Comparison of ENCODE assay signal across 1 cellular context in the genomic region with DNA sequence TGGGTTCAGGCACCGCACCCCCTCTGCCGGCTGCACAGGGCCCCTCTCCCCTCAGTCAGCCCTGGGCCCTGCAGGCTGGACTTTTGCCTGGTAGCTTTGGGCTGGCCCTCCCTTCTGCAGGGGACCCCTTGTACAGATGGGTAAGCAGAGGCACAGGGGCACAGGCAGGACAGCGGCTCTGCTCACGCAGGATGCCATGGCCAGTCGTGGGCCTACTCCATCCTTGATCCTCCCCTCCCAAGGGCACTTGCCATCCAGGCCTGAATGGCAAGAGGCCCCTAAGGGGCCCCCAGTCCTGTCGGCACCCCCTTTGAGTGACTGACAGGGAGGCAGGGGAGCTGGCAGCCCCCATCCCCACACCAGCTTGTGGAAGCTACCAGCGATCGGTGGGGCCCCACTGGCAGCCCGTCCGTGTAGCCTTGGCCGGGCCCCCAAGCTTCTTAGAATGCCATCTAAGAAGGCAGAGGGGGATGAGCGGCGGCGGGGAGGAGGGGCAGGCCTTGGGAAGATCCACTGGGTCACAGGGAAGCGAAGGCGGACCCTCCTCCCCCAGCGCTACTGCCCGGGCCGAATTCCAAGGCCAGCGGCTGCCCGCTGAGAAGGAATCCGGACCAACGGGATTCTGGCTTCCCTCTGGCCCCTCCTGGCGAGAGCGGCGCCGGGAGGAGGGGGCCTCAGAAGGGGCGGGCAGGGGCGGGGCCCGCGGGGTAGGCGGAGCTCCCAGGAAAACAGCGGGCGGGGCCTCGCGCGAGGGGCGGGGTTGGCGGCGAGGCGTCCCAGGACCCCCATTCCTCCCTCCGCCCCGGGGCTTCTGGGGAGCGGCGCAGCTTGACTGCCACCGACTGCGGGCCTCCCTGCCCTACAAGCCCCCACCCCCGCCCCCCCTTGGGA.
A peak's percentile ranks its signal among the peaks of the same experiment; 100 is the strongest.
TF ChIP-seq lines count a peak whose summit lies in the region.

No MANE protein-coding gene starts in this region.

TF ChIP-seq in endothelial cell of umbilical vein, 7 proteins besides CTCF, POLR2A, EP300 and RAD21:
- no peak for TF ChIP-seq JUN (IDR thresholded peaks at IDR 0.05; ENCODE audit: borderline replicate concordance, insufficient read depth, insufficient read length, low read depth)
- TF ChIP-seq, protein P1, sequence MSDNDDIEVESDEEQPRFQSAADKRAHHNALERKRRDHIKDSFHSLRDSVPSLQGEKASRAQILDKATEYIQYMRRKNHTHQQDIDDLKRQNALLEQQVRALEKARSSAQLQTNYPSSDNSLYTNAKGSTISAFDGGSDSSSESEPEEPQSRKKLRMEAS (IDR thresholded peaks at IDR 0.05; ENCODE audit: insufficient read depth, insufficient read length), result no peak
- no peak for TF ChIP-seq FOS (IDR thresholded peaks at IDR 0.05; ENCODE audit: borderline replicate concordance, insufficient read depth, low read length)
- TF ChIP-seq POLR2AphosphoS5 (IDR thresholded peaks at IDR 0.05; ENCODE audit: insufficient read depth, low read depth, low read length), result peak; percentile 12
